8 cellular contexts compared by ENCODE assay signal in the genomic region with DNA sequence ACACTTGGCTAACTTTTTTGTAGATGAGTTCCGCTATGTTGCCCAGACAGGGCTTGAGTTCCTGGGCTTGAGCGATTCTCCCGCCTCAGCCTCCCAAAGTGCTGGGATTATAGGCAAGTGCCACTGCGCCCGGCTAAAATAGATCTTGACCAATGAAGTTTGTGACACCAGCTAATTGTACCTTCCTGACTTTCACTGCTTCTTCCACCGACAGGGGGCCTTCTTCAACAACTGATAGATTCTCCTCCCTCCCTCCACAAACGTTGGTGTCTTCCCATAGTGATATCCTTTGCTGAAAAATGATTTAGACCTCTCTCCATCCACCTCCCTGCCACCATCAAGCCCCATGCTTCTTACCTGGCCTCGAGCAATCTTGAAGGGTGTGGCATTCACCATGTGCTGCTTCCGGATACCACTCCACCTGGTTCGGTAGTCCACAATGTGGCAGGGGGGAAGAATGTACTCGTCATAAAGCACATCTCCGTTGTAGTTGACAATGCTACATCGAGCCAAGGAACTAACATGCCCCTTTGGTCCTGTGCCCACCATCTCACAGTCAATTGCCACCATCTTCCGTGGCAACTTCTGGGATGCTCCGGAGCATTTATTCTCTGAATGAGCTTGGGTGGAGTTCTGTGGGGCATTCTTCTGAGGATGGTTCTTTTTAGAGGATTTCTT. TPM values are rescaled to one million over a fixed set of nuclear protein-coding genes. Genes with fewer than 3 reads are reported as not detected.
A peak's percentile ranks its signal among the peaks of the same experiment; 100 is the strongest.
DNase-seq lines count a peak whose midpoint lies in the region; ATAC-seq, FAIRE-seq and TF ChIP-seq lines count a peak whose summit lies in the region.

No MANE protein-coding gene starts in this region.

- ATAC-seq in omental fat pad (ENCODE audit: low FRiP score): no peak

- peak; percentile 71 for TF ChIP-seq CTCF in GM13977 (IDR thresholded peaks at IDR 0.05; ENCODE audit: extremely low read depth, insufficient read depth, missing control alignments)
- TF ChIP-seq CTCF in omental fat pad (IDR thresholded peaks at IDR 0.05): no peak

- DNase-seq in Ammon's horn (ENCODE audit: low spot score) (peak; percentile 47), GM13977 (ENCODE audit: low spot score) (peak; percentile 73), NCI-H510A treated with DMSO at 0.1 percent for 48 hours (lab: John Stamatoyannopoulos, UW) (peak; percentile 79), fibroblast of gingiva (ENCODE audit: low read depth) (peak; percentile 61), pons (ENCODE audit: low spot score) (peak; percentile 65), omental fat pad (ENCODE audit: low spot score) (no peak), urothelium cell line (ENCODE audit: low spot score) (no peak)
- DNase-seq in activated CD4-positive, alpha-beta T cell treated with anti-CD3 and anti-CD28 coated beads, Interleukin-2, amount 50 U/mL, for 4 hours: peak; percentile 34 to 43

- in situ Hi-C loops in GM13977 (cut with MboI; ENCODE audit: low pct_unique_long_range_greater_than_20kb, low sequenced_read_pairs, unreplicated experiment): no loop called here

- FAIRE-seq in urothelium cell line (lab: Jason Lieb, UNC): no peak

RNA-seq across cellular contexts. Expression of gene METTL25B, which starts 1.6 kb away (rescaled TPM):
- total RNA-seq in omental fat pad: 10 to 100 TPM; 12.1 to 25.4 (median 18.8) TPM

RNA-seq across cellular contexts. Expression of gene ISG20L2, which starts 1.9 kb away (rescaled TPM):
- total RNA-seq in omental fat pad: 10 to 100 TPM; 19.8 to 34.1 (median 28.2) TPM

RNA-seq across cellular contexts. Expression of gene MRPL24, which starts 14.2 kb away (rescaled TPM):
- 10 to 100 TPM; 45.0 to 74.4 (median 69.8) TPM for total RNA-seq in omental fat pad

RNA-seq across cellular contexts. Expression of gene CRABP2, which starts 21.3 kb away (rescaled TPM):
- 1 to 10 TPM in 3 of 4 donors, not detected in 1; 4.5 to 8.8 (median 8.8) TPM for total RNA-seq in omental fat pad

RNA-seq across cellular contexts. Expression of gene HDGF, which starts 24.8 kb away (rescaled TPM):
- 100 to 1,000 TPM; 124 to 242 (median 137) TPM for total RNA-seq in omental fat pad

Comparison
In these comparisons a context has a peak if more than half of its experiments do, and no peak if none do; other contexts are left out.
1. DNase-seq: peak in Ammon's horn (single experiment), GM13977 (single experiment), NCI-H510A treated with DMSO at 0.1 percent for 48 hours (single experiment), activated CD4-positive, alpha-beta T cell treated with anti-CD3 and anti-CD28 coated beads, Interleukin-2, amount 50 U/mL, for 4 hours (2 of 2), fibroblast of gingiva (single experiment) and pons (single experiment); none in omental fat pad (single experiment) and urothelium cell line (single experiment).